Comparison of ENCODE assay signal across 29 cellular contexts in the genomic region with DNA sequence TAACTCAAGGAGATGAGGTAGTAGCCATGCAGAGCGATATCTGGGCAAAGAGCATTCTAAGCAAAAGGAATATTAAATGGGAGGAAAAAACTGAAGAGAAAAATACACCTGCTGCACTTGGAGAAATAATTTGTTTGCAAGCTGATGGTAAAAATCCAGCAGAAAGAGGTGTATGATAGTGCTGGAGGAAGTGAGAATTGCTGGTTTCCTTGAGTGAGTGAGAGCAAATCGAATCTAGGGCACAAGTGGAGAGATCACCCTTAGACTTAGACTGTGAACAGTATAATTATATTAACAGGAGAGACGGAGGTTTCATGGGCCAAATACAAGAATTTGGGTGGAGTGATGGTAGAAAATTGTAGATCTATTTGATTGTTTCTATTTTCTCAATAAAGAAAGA. TPM values are rescaled to one million over a fixed set of nuclear protein-coding genes. Genes with fewer than 3 reads are reported as not detected.
"Had no signal": no experiment of that assay in that cellular context is flagged by ENCODE, and none has a peak within 500 bp of the region (broad histone marks: within the 10 kb centered on the region; RNA-seq: fewer than 3 reads in every experiment).

No MANE protein-coding gene starts in this region.

- H3K27ac Mint-ChIP-seq: dendritic cell treated with granulocyte-macrophage colony-stimulating factor and Interleukin-4, amounts not matched to agents 40 ng/mL and 50 ng/mL, for 4 days; effector memory CD8-positive, alpha-beta T cell; endodermal cell had no signal

- H3K4me3 ChIP-seq: colonic mucosa, esophagus squamous epithelium, gastrocnemius medialis, heart right ventricle, left lung, lower lobe of right lung had no signal

- H3K4me1 ChIP-seq: colonic mucosa, lower lobe of right lung had no signal

- H3K27ac ChIP-seq: colonic mucosa, epithelial cell of prostate, esophagus squamous epithelium, gastrocnemius medialis, heart right ventricle, left lung, lower lobe of right lung had no signal

- H3K9me3 ChIP-seq: colonic mucosa, esophagus squamous epithelium, gastrocnemius medialis, heart right ventricle, left lung, lower lobe of right lung had no signal

- ATAC-seq: effector memory CD8-positive, alpha-beta T cell; esophagus mucosa; gastrocnemius medialis; heart right ventricle; left cardiac atrium; left lung; left ventricle myocardium superior; lower lobe of right lung had no signal

- H3K4me3 Mint-ChIP-seq: dendritic cell treated with granulocyte-macrophage colony-stimulating factor and Interleukin-4, amounts not matched to agents 40 ng/mL and 50 ng/mL, for 4 days; effector memory CD8-positive, alpha-beta T cell; endodermal cell had no signal

- FAIRE-seq: endometrium, islet of Langerhans, keratinocyte had no signal

- H3K9me3 Mint-ChIP-seq: dendritic cell treated with granulocyte-macrophage colony-stimulating factor and Interleukin-4, amounts not matched to agents 40 ng/mL and 50 ng/mL, for 4 days; effector memory CD8-positive, alpha-beta T cell; endodermal cell had no signal

- DNase-seq: colonic mucosa; cortex of kidney; effector CD8-positive, alpha-beta T cell; effector memory CD8-positive, alpha-beta T cell; endodermal cell; erythroblast; esophagus squamous epithelium; foreskin fibroblast; foreskin melanocyte; gastrocnemius medialis; glutamatergic neuron; head of caudate nucleus; heart right ventricle; hippocampal formation; left cardiac atrium; left lung; left ventricle myocardium superior; lower lobe of right lung; mesenchymal stem cell; midbrain had no signal

- H3K36me3 ChIP-seq: colonic mucosa, esophagus squamous epithelium, gastrocnemius medialis, heart right ventricle, left lung, lower lobe of right lung had no signal

- H3K27me3 Mint-ChIP-seq: dendritic cell treated with granulocyte-macrophage colony-stimulating factor and Interleukin-4, amounts not matched to agents 40 ng/mL and 50 ng/mL, for 4 days had no signal

RNA-seq across cellular contexts. Expression of a gene that starts 2.7 kb away (rescaled TPM):
- total RNA-seq: dermis microvascular lymphatic vessel endothelial cell, glomerular endothelial cell, lung microvascular endothelial cell had no signal

RNA-seq across cellular contexts. Expression of a gene that starts 39.1 kb away (rescaled TPM):
- total RNA-seq: esophagus squamous epithelium, glomerular endothelial cell, left cardiac atrium, left ventricle myocardium superior, lung microvascular endothelial cell had no signal
- polyA plus RNA-seq: keratinocyte had no signal
